Comparison of ENCODE assay signal across 1 cellular context in the genomic region with DNA sequence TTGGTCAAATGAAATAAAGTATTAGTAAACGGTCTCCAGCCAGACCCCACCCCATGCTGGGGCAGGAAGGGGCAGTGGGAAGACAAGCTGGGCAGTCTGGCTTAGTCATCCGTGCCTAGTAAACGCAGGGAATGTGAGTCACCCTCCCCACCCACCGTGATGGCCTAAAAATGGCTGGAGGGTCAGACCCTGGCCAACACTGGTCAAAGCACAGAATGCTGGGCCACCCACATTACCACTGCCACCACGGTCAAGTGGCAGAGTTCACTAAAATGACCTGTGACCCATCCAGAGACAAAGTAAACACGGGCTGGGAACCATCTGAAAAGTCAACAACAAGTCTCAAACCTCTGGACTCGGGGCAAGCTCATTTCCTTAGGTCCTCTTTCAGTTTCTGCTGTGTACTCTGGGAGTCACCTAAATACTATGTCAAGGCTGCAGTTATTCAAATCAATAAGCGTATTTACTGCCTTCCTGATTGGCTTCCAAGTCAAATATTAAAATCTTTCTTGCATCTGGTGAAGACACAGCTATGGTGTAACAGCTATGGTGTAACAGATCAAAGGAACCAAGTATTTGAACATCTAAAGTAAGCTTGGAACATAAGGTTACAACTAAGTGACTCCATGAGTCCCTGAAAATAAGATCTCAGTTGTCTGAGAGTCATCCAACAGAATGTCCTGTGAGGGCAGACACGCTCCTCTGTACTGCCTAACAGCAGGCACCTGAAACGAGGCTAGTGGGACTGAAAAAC.
TF ChIP-seq lines count a peak whose summit lies in the region.

No MANE protein-coding gene starts in this region.

TF ChIP-seq in HepG2, 621 proteins besides CTCF, POLR2A, EP300 and RAD21 (continues in another document):
- TF ChIP-seq, protein P1, sequence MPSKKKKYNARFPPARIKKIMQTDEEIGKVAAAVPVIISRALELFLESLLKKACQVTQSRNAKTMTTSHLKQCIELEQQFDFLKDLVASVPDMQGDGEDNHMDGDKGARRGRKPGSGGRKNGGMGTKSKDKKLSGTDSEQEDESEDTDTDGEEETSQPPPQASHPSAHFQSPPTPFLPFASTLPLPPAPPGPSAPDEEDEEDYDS (CRISPR knock-in tag; IDR thresholded peaks at IDR 0.05) = peak; percentile 96
- no peak for TF ChIP-seq SMAD9 (CRISPR knock-in tag; IDR thresholded peaks at IDR 0.05)
- TF ChIP-seq RARG (CRISPR knock-in tag; IDR thresholded peaks at IDR 0.05; ENCODE audit: low read depth) = 0 out of 2 replicates have a peak, but pooled peaks have one; percentile 84
- TF ChIP-seq ZFP62 (CRISPR knock-in tag; IDR thresholded peaks at IDR 0.05) = no peak
- TF ChIP-seq ZNF282 (IDR thresholded peaks at IDR 0.05; ENCODE audit: partially characterized antibody) = no peak
- TF ChIP-seq HMGA1 (CRISPR knock-in tag; conservative IDR thresholded peaks at IDR 0.05) = no peak
- no peak for TF ChIP-seq SRSF9 (IDR thresholded peaks at IDR 0.05; ENCODE audit: borderline replicate concordance, insufficient read depth, low read depth, low read length, poor library complexity, severe bottlenecking)
- TF ChIP-seq NONO (IDR thresholded peaks at IDR 0.05) = no peak
- peak; percentile 79 for TF ChIP-seq NONO (CRISPR knock-in tag; conservative IDR thresholded peaks at IDR 0.05)
- TF ChIP-seq KMT2A (CRISPR knock-in tag; IDR thresholded peaks at IDR 0.05) = peak; percentile 69; the same call in 1 of the 2 replicates
- peak in 1 of 2 experiments; percentile 97; a peak in 2 of 4 replicates for TF ChIP-seq KLF16 (CRISPR knock-in tag; IDR thresholded peaks at IDR 0.05)
- TF ChIP-seq, protein P2, sequence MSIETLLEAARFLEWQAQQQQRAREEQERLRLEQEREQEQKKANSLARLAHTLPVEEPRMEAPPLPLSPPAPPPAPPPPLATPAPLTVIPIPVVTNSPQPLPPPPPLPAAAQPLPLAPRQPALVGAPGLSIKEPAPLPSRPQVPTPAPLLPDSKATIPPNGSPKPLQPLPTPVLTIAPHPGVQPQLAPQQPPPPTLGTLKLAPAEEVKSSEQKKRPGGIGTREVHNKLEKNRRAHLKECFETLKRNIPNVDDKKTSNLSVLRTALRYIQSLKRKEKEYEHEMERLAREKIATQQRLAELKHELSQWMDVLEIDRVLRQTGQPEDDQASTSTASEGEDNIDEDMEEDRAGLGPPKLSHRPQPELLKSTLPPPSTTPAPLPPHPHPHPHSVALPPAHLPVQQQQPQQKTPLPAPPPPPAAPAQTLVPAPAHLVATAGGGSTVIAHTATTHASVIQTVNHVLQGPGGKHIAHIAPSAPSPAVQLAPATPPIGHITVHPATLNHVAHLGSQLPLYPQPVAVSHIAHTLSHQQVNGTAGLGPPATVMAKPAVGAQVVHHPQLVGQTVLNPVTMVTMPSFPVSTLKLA (IDR thresholded peaks at IDR 0.05) = peak; percentile 42
- TF ChIP-seq, protein P3, sequence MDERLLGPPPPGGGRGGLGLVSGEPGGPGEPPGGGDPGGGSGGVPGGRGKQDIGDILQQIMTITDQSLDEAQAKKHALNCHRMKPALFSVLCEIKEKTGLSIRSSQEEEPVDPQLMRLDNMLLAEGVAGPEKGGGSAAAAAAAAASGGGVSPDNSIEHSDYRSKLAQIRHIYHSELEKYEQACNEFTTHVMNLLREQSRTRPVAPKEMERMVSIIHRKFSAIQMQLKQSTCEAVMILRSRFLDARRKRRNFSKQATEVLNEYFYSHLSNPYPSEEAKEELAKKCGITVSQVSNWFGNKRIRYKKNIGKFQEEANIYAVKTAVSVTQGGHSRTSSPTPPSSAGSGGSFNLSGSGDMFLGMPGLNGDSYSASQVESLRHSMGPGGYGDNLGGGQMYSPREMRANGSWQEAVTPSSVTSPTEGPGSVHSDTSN (CRISPR knock-in tag; IDR thresholded peaks at IDR 0.05) = no peak; the same call in 1 of the 2 replicates
- TF ChIP-seq, protein P4, sequence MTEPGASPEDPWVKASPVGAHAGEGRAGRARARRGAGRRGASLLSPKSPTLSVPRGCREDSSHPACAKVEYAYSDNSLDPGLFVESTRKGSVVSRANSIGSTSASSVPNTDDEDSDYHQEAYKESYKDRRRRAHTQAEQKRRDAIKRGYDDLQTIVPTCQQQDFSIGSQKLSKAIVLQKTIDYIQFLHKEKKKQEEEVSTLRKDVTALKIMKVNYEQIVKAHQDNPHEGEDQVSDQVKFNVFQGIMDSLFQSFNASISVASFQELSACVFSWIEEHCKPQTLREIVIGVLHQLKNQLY (CRISPR knock-in tag; IDR thresholded peaks at IDR 0.05) = peak; percentile 70; the same call in 1 of the 2 replicates
- TF ChIP-seq, protein P5, sequence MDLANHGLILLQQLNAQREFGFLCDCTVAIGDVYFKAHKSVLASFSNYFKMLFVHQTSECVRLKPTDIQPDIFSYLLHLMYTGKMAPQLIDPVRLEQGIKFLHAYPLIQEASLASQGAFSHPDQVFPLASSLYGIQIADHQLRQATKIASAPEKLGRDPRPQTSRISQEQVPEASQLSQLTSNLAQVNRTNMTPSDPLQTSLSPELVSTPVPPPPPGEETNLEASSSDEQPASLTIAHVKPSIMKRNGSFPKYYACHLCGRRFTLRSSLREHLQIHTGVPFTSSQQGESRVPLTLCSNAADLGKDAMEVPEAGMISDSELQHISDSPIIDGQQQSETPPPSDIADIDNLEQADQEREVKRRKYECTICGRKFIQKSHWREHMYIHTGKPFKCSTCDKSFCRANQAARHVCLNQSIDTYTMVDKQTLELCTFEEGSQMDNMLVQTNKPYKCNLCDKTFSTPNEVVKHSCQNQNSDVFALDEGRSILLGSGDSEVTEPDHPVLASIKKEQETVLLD (CRISPR knock-in tag; IDR thresholded peaks at IDR 0.05; ENCODE audit: low read depth) = no peak
- peak; percentile 19; the same call in 1 of the 2 replicates for TF ChIP-seq ZMYM3 (CRISPR knock-in tag; IDR thresholded peaks at IDR 0.05)
- no peak for TF ChIP-seq ZNF296 (CRISPR knock-in tag; conservative IDR thresholded peaks at IDR 0.05)
- peak; percentile 98 for TF ChIP-seq FOSL2 (CRISPR knock-in tag; IDR thresholded peaks at IDR 0.05)
- TF ChIP-seq THYN1 (CRISPR knock-in tag; IDR thresholded peaks at IDR 0.05; ENCODE audit: borderline replicate concordance, low read depth) = no peak
- TF ChIP-seq SNAPC2 (CRISPR knock-in tag; IDR thresholded peaks at IDR 0.05) = peak; percentile 98
- TF ChIP-seq, protein P6, sequence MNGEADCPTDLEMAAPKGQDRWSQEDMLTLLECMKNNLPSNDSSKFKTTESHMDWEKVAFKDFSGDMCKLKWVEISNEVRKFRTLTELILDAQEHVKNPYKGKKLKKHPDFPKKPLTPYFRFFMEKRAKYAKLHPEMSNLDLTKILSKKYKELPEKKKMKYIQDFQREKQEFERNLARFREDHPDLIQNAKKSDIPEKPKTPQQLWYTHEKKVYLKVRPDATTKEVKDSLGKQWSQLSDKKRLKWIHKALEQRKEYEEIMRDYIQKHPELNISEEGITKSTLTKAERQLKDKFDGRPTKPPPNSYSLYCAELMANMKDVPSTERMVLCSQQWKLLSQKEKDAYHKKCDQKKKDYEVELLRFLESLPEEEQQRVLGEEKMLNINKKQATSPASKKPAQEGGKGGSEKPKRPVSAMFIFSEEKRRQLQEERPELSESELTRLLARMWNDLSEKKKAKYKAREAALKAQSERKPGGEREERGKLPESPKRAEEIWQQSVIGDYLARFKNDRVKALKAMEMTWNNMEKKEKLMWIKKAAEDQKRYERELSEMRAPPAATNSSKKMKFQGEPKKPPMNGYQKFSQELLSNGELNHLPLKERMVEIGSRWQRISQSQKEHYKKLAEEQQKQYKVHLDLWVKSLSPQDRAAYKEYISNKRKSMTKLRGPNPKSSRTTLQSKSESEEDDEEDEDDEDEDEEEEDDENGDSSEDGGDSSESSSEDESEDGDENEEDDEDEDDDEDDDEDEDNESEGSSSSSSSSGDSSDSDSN (CRISPR knock-in tag; IDR thresholded peaks at IDR 0.05) = peak; percentile 63; the same call in 1 of the 2 replicates
- peak; percentile 98 for TF ChIP-seq KDM6A (CRISPR knock-in tag; IDR thresholded peaks at IDR 0.05; ENCODE audit: low read depth)
- TF ChIP-seq KDM1A (CRISPR knock-in tag; IDR thresholded peaks at IDR 0.05) = peak; percentile 38; the same call in 1 of the 2 replicates
- TF ChIP-seq, protein P7, sequence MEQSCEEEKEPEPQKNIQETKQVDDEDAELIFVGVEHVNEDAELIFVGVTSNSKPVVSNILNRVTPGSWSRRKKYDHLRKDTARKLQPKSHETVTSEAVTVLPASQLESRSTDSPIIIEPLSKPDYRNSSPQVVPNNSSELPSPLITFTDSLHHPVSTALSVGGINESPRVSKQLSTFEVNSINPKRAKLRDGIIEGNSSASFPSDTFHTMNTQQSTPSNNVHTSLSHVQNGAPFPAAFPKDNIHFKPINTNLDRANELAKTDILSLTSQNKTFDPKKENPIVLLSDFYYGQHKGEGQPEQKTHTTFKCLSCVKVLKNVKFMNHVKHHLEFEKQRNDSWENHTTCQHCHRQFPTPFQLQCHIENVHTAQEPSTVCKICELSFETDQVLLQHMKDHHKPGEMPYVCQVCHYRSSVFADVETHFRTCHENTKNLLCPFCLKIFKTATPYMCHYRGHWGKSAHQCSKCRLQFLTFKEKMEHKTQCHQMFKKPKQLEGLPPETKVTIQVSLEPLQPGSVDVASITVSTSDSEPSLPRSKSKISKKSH (CRISPR knock-in tag; IDR thresholded peaks at IDR 0.05; ENCODE audit: borderline replicate concordance) = no peak
- TF ChIP-seq ELF4 (CRISPR knock-in tag; IDR thresholded peaks at IDR 0.05; ENCODE audit: borderline replicate concordance) = no peak
- TF ChIP-seq ZFP82 (CRISPR knock-in tag; IDR thresholded peaks at IDR 0.05; ENCODE audit: borderline replicate concordance) = 0 out of 2 replicates have a peak, but pooled peaks have one; percentile 89
- TF ChIP-seq ZNF160 (CRISPR knock-in tag; IDR thresholded peaks at IDR 0.05) = peak; percentile 69
- TF ChIP-seq RBFOX2 (IDR thresholded peaks at IDR 0.05; ENCODE audit: low read depth, low read length) = no peak; the same call in 1 of the 2 replicates
- TF ChIP-seq ZBTB3 (CRISPR knock-in tag; IDR thresholded peaks at IDR 0.05; ENCODE audit: borderline replicate concordance, low read depth) = no peak; the same call in 1 of the 2 replicates
- TF ChIP-seq, protein P8, sequence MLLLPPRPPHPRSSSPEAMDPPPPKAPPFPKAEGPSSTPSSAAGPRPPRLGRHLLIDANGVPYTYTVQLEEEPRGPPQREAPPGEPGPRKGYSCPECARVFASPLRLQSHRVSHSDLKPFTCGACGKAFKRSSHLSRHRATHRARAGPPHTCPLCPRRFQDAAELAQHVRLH (CRISPR knock-in tag; IDR thresholded peaks at IDR 0.05; ENCODE audit: borderline replicate concordance, low read depth) = peak; percentile 78
- no peak; the same call in none of the 2 replicates for TF ChIP-seq AHR (CRISPR knock-in tag; IDR thresholded peaks at IDR 0.05)
- TF ChIP-seq SOX5 (CRISPR knock-in tag; IDR thresholded peaks at IDR 0.05; ENCODE audit: borderline replicate concordance) = peak; percentile 91
- TF ChIP-seq FOXK2 (IDR thresholded peaks at IDR 0.05) = peak; percentile 99
- TF ChIP-seq ZKSCAN1 (IDR thresholded peaks at IDR 0.05; ENCODE audit: low read length) = no peak; the same call in 1 of the 2 replicates
- TF ChIP-seq SNAI1 (CRISPR knock-in tag; IDR thresholded peaks at IDR 0.05; ENCODE audit: borderline replicate concordance) = peak; percentile 74; the same call in 1 of the 2 replicates
- peak; percentile 43 for TF ChIP-seq ZNF605 (CRISPR knock-in tag; IDR thresholded peaks at IDR 0.05)
- peak; percentile 91; the same call in 1 of the 2 replicates for TF ChIP-seq ZNF136 (CRISPR knock-in tag; IDR thresholded peaks at IDR 0.05; ENCODE audit: low read depth)
- peak; percentile 98 for TF ChIP-seq TCF7 (IDR thresholded peaks at IDR 0.05; ENCODE audit: low read depth)
- peak; percentile 89; the same call in 1 of the 2 replicates for TF ChIP-seq GATA4 (IDR thresholded peaks at IDR 0.05; ENCODE audit: borderline replicate concordance, low read depth)
- TF ChIP-seq, protein P9, sequence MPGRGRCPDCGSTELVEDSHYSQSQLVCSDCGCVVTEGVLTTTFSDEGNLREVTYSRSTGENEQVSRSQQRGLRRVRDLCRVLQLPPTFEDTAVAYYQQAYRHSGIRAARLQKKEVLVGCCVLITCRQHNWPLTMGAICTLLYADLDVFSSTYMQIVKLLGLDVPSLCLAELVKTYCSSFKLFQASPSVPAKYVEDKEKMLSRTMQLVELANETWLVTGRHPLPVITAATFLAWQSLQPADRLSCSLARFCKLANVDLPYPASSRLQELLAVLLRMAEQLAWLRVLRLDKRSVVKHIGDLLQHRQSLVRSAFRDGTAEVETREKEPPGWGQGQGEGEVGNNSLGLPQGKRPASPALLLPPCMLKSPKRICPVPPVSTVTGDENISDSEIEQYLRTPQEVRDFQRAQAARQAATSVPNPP (CRISPR knock-in tag; IDR thresholded peaks at IDR 0.05) = peak; percentile 97
- peak; percentile 71 for TF ChIP-seq TGIF2 (CRISPR knock-in tag; IDR thresholded peaks at IDR 0.05)
- peak; percentile 99 for TF ChIP-seq CEBPB (IDR thresholded peaks at IDR 0.05; ENCODE audit: borderline replicate concordance, low read depth, low read length)
- TF ChIP-seq GTF3A (CRISPR knock-in tag; conservative IDR thresholded peaks at IDR 0.05) = 0 out of 2 replicates have a peak, but pooled peaks have one; percentile 50
- TF ChIP-seq ZSCAN30 (CRISPR knock-in tag; IDR thresholded peaks at IDR 0.05) = no peak
- no peak for TF ChIP-seq SRF (IDR thresholded peaks at IDR 0.05; ENCODE audit: low read depth, low read length)
- TF ChIP-seq PPARG (CRISPR knock-in tag; conservative IDR thresholded peaks at IDR 0.05) = peak; percentile 98
